13 cellular contexts compared by ENCODE assay signal in the genomic region with DNA sequence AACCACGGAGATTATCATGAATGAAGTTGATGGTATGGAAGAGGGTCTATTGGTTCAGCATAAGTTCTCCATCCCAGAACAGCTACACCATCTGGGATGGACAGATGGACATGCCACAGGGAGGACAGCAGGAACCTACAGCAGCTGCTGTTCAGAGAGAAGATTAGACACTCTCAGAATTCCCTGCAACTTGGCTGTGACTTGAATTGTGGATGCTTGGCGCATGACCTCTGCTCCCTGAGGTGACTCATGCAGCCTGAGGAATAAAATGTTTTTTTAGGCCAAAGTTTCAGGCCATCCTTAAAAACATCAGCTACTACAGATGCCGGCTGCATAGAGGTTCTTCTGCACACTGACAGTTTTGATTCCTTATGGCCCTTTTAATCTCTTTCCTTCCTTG.
DNase-seq lines count a peak whose midpoint lies in the region; ATAC-seq, FAIRE-seq and TF ChIP-seq lines count a peak whose summit lies in the region.
"Had no signal": no experiment of that assay in that cellular context is flagged by ENCODE, and none has a peak within 500 bp of the region (broad histone marks: within the 10 kb centered on the region; RNA-seq: fewer than 3 reads in every experiment).

No MANE protein-coding gene starts in this region.

- ATAC-seq in GM19467 (IDR thresholded peaks at IDR 0.05; ENCODE audit: unreplicated experiment): no peak
- ATAC-seq: HCT116 had no signal

- TF ChIP-seq CTCF in RWPE1 (conservative IDR thresholded peaks at IDR 0.05; ENCODE audit: low read depth): no peak

- POLR2A ChIA-PET in RWPE1 (lab: Yijun Ruan, JAX; ENCODE audit: low non-redundant PET): no interaction called here

- no peak for FAIRE-seq in GM12891 (lab: Jason Lieb, UNC)

- CTCF ChIA-PET in RWPE1 (lab: Yijun Ruan, JAX): no interaction called here

- DNase-seq in EH (ENCODE audit: low read depth) (peak; percentile 83), RWPE1 (ENCODE audit: low spot score) (peak; percentile 32), fibroblast of the conjunctiva (ENCODE audit: low read depth) (peak; percentile 41), renal cortical epithelial cell (ENCODE audit: low read depth) (peak; percentile 63), iPS-NIHi7 (ENCODE audit: extremely low spot score) (no peak), GM12891 (ENCODE audit: insufficient read length, low spot score) (no peak), occipital lobe (lab: John Stamatoyannopoulos, UW) (no peak)
- DNase-seq: activated effector memory CD4-positive, alpha-beta T cell treated with Interleukin-2 at 50 U/mL for 16 hours; effector CD4-positive, alpha-beta T cell; NCI-H1436 treated with DMSO at 0.1 percent for 48 hours; retina had no signal

- H3K27ac ChIP-seq in RWPE1: no peak overlapping the region

- TF ChIP-seq POLR2A in GM12891 (IDR thresholded peaks at IDR 0.05; ENCODE audit: low read depth, low read length): no peak

TF ChIP-seq in GM12891, 5 proteins besides CTCF, POLR2A, EP300 and RAD21:
- TF ChIP-seq TAF1 (IDR thresholded peaks at IDR 0.05; ENCODE audit: low read depth, low read length) (no peak), POU2F2 (IDR thresholded peaks at IDR 0.05; ENCODE audit: low read depth, low read length) (no peak), POLR2AphosphoS5 (IDR thresholded peaks at IDR 0.05; ENCODE audit: low read depth, low read length) (no peak), SPI1 (IDR thresholded peaks at IDR 0.05; ENCODE audit: low read depth, low read length) (no peak), PAX5 (IDR thresholded peaks at IDR 0.05; ENCODE audit: insufficient read depth, low read length, severe bottlenecking) (no peak)
TF ChIP-seq in GM12891: peak in this region for 0.

Comparison
In these comparisons a context has a peak if more than half of its experiments do, and no peak if none do; other contexts are left out.
1. DNase-seq: peak in EH (single experiment), RWPE1 (single experiment), fibroblast of the conjunctiva (single experiment) and renal cortical epithelial cell (single experiment); none in iPS-NIHi7 (single experiment), GM12891 (single experiment) and occipital lobe (single experiment).